Comparison of ENCODE assay signal across 23 cellular contexts in the genomic region with DNA sequence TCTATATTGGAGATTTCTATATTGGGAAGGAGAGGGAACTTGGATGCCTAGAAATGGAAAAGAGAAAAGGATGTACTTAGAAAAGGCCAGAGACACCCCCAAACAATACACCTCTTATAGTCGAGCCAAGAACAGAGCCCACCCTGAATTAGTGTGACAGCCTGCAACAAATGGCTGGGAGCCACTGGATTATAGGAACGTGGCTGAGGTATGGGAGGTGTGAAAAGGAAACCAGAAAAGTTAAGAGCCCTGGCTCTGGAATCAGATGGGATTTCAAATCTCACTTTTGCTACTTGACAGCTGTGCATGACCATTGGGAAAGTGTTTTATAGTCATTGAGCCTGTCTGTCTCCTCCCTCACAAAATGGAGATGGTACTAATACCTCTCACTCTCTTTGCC.
"Had no signal": no experiment of that assay in that cellular context is flagged by ENCODE, and none has a peak within 500 bp of the region (broad histone marks: within the 10 kb centered on the region; RNA-seq: fewer than 3 reads in every experiment).

No MANE protein-coding gene starts in this region.

- DNase-seq: colonic mucosa; cortex of kidney; dermis blood vessel endothelial cell; effector CD4-positive, alpha-beta T cell; effector CD8-positive, alpha-beta T cell; effector memory CD4-positive, alpha-beta T cell; effector memory CD8-positive, alpha-beta T cell; endodermal cell; erythroblast; esophagus squamous epithelium; foreskin fibroblast; foreskin keratinocyte; foreskin melanocyte; gastrocnemius medialis; glutamatergic neuron; heart left ventricle had no signal

- H3K27me3 ChIP-seq: colonic mucosa, dorsolateral prefrontal cortex, esophagus muscularis mucosa, esophagus squamous epithelium, foreskin keratinocyte, gastrocnemius medialis, heart left ventricle had no signal

- H3K27ac Mint-ChIP-seq: dendritic cell treated with granulocyte-macrophage colony-stimulating factor and Interleukin-4, amounts not matched to agents 40 ng/mL and 50 ng/mL, for 4 days; effector memory CD8-positive, alpha-beta T cell; endodermal cell had no signal

- H3K9me3 Mint-ChIP-seq: dendritic cell treated with granulocyte-macrophage colony-stimulating factor and Interleukin-4, amounts not matched to agents 40 ng/mL and 50 ng/mL, for 4 days; effector memory CD8-positive, alpha-beta T cell; endodermal cell had no signal

- H3K4me3 ChIP-seq: colonic mucosa, coronary artery, dorsolateral prefrontal cortex, esophagus muscularis mucosa, esophagus squamous epithelium, gastrocnemius medialis, gastroesophageal sphincter, heart left ventricle had no signal

- H3K4me1 ChIP-seq: colonic mucosa, esophagus muscularis mucosa, esophagus squamous epithelium, foreskin keratinocyte, gastrocnemius medialis, gastroesophageal sphincter had no signal

- H3K27me3 Mint-ChIP-seq: dendritic cell treated with granulocyte-macrophage colony-stimulating factor and Interleukin-4, amounts not matched to agents 40 ng/mL and 50 ng/mL, for 4 days had no signal

- H3K27ac ChIP-seq: colonic mucosa, coronary artery, dorsolateral prefrontal cortex, epithelial cell of prostate, esophagus muscularis mucosa, esophagus squamous epithelium, foreskin keratinocyte, gastrocnemius medialis, gastroesophageal sphincter, heart left ventricle had no signal

- H3K4me3 Mint-ChIP-seq: dendritic cell treated with granulocyte-macrophage colony-stimulating factor and Interleukin-4, amounts not matched to agents 40 ng/mL and 50 ng/mL, for 4 days; effector memory CD8-positive, alpha-beta T cell; endodermal cell had no signal

- H3K9me3 ChIP-seq: colonic mucosa, esophagus squamous epithelium, gastrocnemius medialis, gastroesophageal sphincter had no signal

- H3K36me3 ChIP-seq: colonic mucosa, esophagus muscularis mucosa, esophagus squamous epithelium, gastrocnemius medialis, gastroesophageal sphincter, heart left ventricle had no signal

- ATAC-seq: effector memory CD8-positive, alpha-beta T cell; esophagus mucosa; foreskin keratinocyte; gastrocnemius medialis; gastroesophageal sphincter; heart left ventricle had no signal
